12 cellular contexts compared by ENCODE assay signal in the genomic region with DNA sequence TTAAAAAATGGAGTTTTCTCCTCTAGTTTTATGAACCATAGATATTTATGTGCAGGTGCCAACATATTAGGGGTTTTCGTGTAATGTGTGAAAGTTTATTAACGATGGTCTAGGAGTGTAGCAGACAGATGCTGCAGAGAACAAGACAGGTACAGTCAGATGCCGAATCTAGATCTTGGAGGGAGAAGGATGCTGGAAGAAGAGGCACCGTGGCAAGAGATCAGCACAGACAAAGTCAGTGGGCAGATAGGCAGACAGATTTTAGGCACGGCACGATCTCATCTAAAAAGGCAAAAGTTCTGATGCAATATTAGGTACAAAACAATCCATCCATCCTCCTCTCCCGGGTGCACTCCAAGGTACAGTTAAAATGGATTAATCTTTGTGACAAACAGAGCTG.
A peak's percentile ranks its signal among the peaks of the same experiment; 100 is the strongest.
DNase-seq lines count a peak whose midpoint lies in the region; ATAC-seq and TF ChIP-seq lines count a peak whose summit lies in the region.
"Had no signal": no experiment of that assay in that cellular context is flagged by ENCODE, and none has a peak within 500 bp of the region (broad histone marks: within the 10 kb centered on the region; RNA-seq: fewer than 3 reads in every experiment).

No MANE protein-coding gene starts in this region.

- H3K27me3 ChIP-seq in Peyer's patch (no peaks in the 10 kb centered on the region), iPS-15b (ENCODE audit: control insufficient read depth, insufficient read depth, low read length) (peaks cover 12% of the 10 kb centered on the region), thoracic aorta (replicated peaks; ENCODE audit: insufficient read depth) (no peaks in the 10 kb centered on the region)

- no peak for TF ChIP-seq POLR2A in Peyer's patch (IDR thresholded peaks at IDR 0.05)

- H3K4me3 ChIP-seq in Peyer's patch: peak overlapping the region in 3 of 4 donors; percentile 33 to 42 (median 35)
- H3K4me3 ChIP-seq in iPS-15b (ENCODE audit: low read depth, low read length): peak overlapping the region; percentile 66
- H3K4me3 ChIP-seq in thoracic aorta: peak overlapping the region; percentile 80

- H3K9ac ChIP-seq in iPS-15b (ENCODE audit: low read depth, low read length): no peak overlapping the region

- H3K9me3 ChIP-seq in Peyer's patch: no peaks in the 10 kb centered on the region
- no peaks in the 10 kb centered on the region for H3K9me3 ChIP-seq in iPS-15b (ENCODE audit: control insufficient read depth, insufficient read depth, low read length)
- no peaks in the 10 kb centered on the region for H3K9me3 ChIP-seq in thoracic aorta

- DNase-seq in DMS53 (lab: John Stamatoyannopoulos, UW): peak; percentile 11
- no peak for DNase-seq in DMS53 treated with DMSO at 0.1 percent for 48 hours (lab: John Stamatoyannopoulos, UW; ENCODE audit: unreplicated experiment)
- DNase-seq in Peyer's patch: no peak
- no peak for DNase-seq in thoracic aorta (ENCODE audit: low spot score)
- no peak for DNase-seq in NOMO-1 treated with DMSO at 0.1 percent for 48 hours (lab: John Stamatoyannopoulos, UW; ENCODE audit: unreplicated experiment)
- no peak for DNase-seq in NCI-H128 (lab: John Stamatoyannopoulos, UW; ENCODE audit: unreplicated experiment)
- DNase-seq: effector memory CD8-positive, alpha-beta T cell; NCI-H146; small intestine had no signal

- ATAC-seq in thoracic aorta (ENCODE audit: insufficient number of reproducible peaks, low FRiP score, low read depth) (no peak), HG03469 (IDR thresholded peaks at IDR 0.05; ENCODE audit: unreplicated experiment) (no peak)
- ATAC-seq: effector memory CD8-positive, alpha-beta T cell had no signal

- H3K36me3 ChIP-seq in Peyer's patch (no peaks in the 10 kb centered on the region), iPS-15b (ENCODE audit: control insufficient read depth, insufficient read depth, low read length) (no peaks in the 10 kb centered on the region), thoracic aorta (no peaks in the 10 kb centered on the region)

- TF ChIP-seq CTCF in Peyer's patch (IDR thresholded peaks at IDR 0.05) (no peak), thoracic aorta (IDR thresholded peaks at IDR 0.05) (no peak)

- peak overlapping the region in 2 of 4 donors; percentile 67 to 71 for H3K27ac ChIP-seq in Peyer's patch
- no peak overlapping the region for H3K27ac ChIP-seq in thoracic aorta
- H3K27ac ChIP-seq: 22Rv1 had no signal

- H3K4me1 ChIP-seq in Peyer's patch (peaks cover 0 to 19% (median 4%) of the 10 kb centered on the region in 4 donors), iPS-15b (ENCODE audit: control insufficient read depth, insufficient read depth, low read length) (peaks cover 7% of the 10 kb centered on the region), thoracic aorta (ENCODE audit: control insufficient read depth in 1 of 2, low read depth in 2 of 2) (peaks cover 9 to 39% of the 10 kb centered on the region in 2 donors)
